27 cellular contexts compared by ENCODE assay signal in the genomic region with DNA sequence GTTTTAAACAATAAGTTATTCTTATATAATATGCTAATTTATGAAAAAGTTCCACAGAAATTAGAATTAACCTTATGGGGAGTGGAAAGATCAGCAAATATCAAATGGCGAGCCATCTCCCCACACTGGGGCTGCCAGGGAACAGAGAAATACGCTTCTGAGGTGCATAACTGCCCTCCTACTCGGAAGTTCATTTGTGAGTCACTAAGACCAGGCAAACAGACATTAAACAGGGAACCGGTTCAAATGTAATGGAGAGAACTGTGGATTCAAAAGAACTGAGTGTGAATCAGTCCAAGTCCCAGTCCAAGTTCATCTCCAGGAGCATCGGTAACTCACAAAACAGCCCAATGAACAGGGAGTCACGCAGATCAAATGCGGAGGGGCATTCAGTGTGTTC. TPM values are rescaled to one million over a fixed set of nuclear protein-coding genes. Genes with fewer than 3 reads are reported as not detected.
"Had no signal": no experiment of that assay in that cellular context is flagged by ENCODE, and none has a peak within 500 bp of the region (broad histone marks: within the 10 kb centered on the region; RNA-seq: fewer than 3 reads in every experiment).

No MANE protein-coding gene starts in this region.

- H3K36me3 ChIP-seq: adrenal gland, Peyer's patch, SJSA1 had no signal

- H3K27me3 ChIP-seq: adrenal gland, Peyer's patch, SJSA1 had no signal

- ATAC-seq: activated T-cell treated with anti-CD3 and anti-CD28 coated beads, Interleukin-2, amount 50 U/mL, for 72 hours; T-helper 17 cell had no signal

- H3K9me3 Mint-ChIP-seq: activated B cell treated with CpG ODN at 0.5 μM for 24 hours; activated CD4-positive, alpha-beta memory T cell treated with anti-CD3 and anti-CD28 coated beads for 36 hours; activated CD4-positive, alpha-beta T cell treated with anti-CD3 and anti-CD28 coated beads, Interleukin-2, amount 10 ng/mL, durations not matched to agents 7 days and 5 days; activated naive CD4-positive, alpha-beta T cell treated with anti-CD3 and anti-CD28 coated beads, Interleukin-2, amount 10 ng/mL, durations not matched to agents 7 days and 5 days; activated naive CD8-positive, alpha-beta T cell treated with anti-CD3 and anti-CD28 coated beads, Interleukin-2, amount 10 ng/mL, durations not matched to agents 7 days and 5 days; activated T-cell treated with anti-CD3 and anti-CD28 coated beads, Interleukin-2, amount 50 U/mL, for 72 hours; activated T-helper 2 cell treated with anti-CD3 and anti-CD28 coated beads, Interferon-gamma antibody, Interleukin-2, Interleukin-4, amounts not matched to agents 10 μg/mL and 5 μg/mL and 100 μg/mL, durations not matched to agents 14 hours and 24 hours and 36 hours had no signal

- H3K36me3 Mint-ChIP-seq: activated CD4-positive, alpha-beta memory T cell treated with anti-CD3 and anti-CD28 coated beads for 36 hours; activated naive CD4-positive, alpha-beta T cell treated with anti-CD3 and anti-CD28 coated beads, Interleukin-2, amount 10 ng/mL, durations not matched to agents 7 days and 5 days had no signal

- H3K27ac Mint-ChIP-seq: activated B cell treated with CpG ODN at 0.5 μM for 24 hours; activated CD4-positive, alpha-beta memory T cell treated with anti-CD3 and anti-CD28 coated beads for 36 hours; activated CD4-positive, alpha-beta T cell treated with anti-CD3 and anti-CD28 coated beads, Interleukin-2, amount 10 ng/mL, durations not matched to agents 7 days and 5 days; activated naive CD4-positive, alpha-beta T cell treated with anti-CD3 and anti-CD28 coated beads, Interleukin-2, amount 10 ng/mL, durations not matched to agents 7 days and 5 days; activated naive CD8-positive, alpha-beta T cell treated with anti-CD3 and anti-CD28 coated beads, Interleukin-2, amount 10 ng/mL, durations not matched to agents 7 days and 5 days; activated T-cell treated with anti-CD3 and anti-CD28 coated beads, Interleukin-2, amount 50 U/mL, for 72 hours; activated T-helper 2 cell treated with anti-CD3 and anti-CD28 coated beads, Interferon-gamma antibody, Interleukin-2, Interleukin-4, amounts not matched to agents 10 μg/mL and 5 μg/mL and 100 μg/mL, durations not matched to agents 14 hours and 24 hours and 36 hours; T-helper 17 cell had no signal

- H3K4me3 ChIP-seq: adrenal gland, Peyer's patch, SJSA1 had no signal

- DNase-seq: activated B cell treated with CpG ODN at 0.5 μM for 24 hours; activated CD4-positive, alpha-beta memory T cell treated with anti-CD3 and anti-CD28 coated beads for 36 hours; activated CD4-positive, alpha-beta T cell treated with anti-CD3 and anti-CD28 coated beads, Interleukin-2, amount 10 ng/mL, durations not matched to agents 7 days and 5 days; activated gamma-delta T cell treated with Interleukin-2 at 50 U/mL for 16 hours; activated naive CD4-positive, alpha-beta T cell treated with anti-CD3 and anti-CD28 coated beads, Interleukin-2, amount 10 ng/mL, durations not matched to agents 7 days and 5 days; activated naive CD8-positive, alpha-beta T cell treated with anti-CD3 and anti-CD28 coated beads, Interleukin-2, amount 10 ng/mL, durations not matched to agents 7 days and 5 days; activated T-cell treated with anti-CD3 and anti-CD28 coated beads, Interleukin-2, amount 50 U/mL, for 72 hours; adrenal gland; cerebellar nuclear complex; MM.1S; NCI-H1105 treated with DMSO at 0.1 percent for 48 hours; NCI-H1436 treated with DMSO at 0.1 percent for 48 hours; NCI-H187; NCI-H2081; NCI-H510A treated with DMSO at 0.1 percent for 48 hours; NCI-H69; NK-92 treated with Interleukin-12 subunit alpha and Interleukin-12 subunit beta, amount 100 ng/mL, for 24 hours; OCI-M1; Peyer's patch; SHP77; T-helper 17 cell; T-helper 9 cell had no signal

- H3K27ac ChIP-seq: adrenal gland, Peyer's patch, RWPE1, SJSA1 had no signal

- H3K9me3 ChIP-seq: adrenal gland, Peyer's patch, SJSA1 had no signal

- H3K4me1 ChIP-seq: Peyer's patch, SJSA1 had no signal

RNA-seq across cellular contexts. Expression of gene S100G, which starts 11.4 kb away (rescaled TPM):
- total RNA-seq: activated B cell treated with CpG ODN at 0.5 μM for 24 hours; activated CD4-positive, alpha-beta memory T cell treated with anti-CD3 and anti-CD28 coated beads for 36 hours; activated CD4-positive, alpha-beta T cell treated with anti-CD3 and anti-CD28 coated beads, Interleukin-2, amount 10 ng/mL, durations not matched to agents 7 days and 5 days; activated CD8-positive, alpha-beta memory T cell treated with anti-CD3 and anti-CD28 coated beads for 36 hours; activated naive CD8-positive, alpha-beta T cell treated with anti-CD3 and anti-CD28 coated beads, Interleukin-2, amount 10 ng/mL, durations not matched to agents 7 days and 5 days; activated T-cell treated with anti-CD3 and anti-CD28 coated beads, Interleukin-2, amount 50 U/mL, for 72 hours; activated T-helper 2 cell treated with anti-CD3 and anti-CD28 coated beads, Interferon-gamma antibody, Interleukin-2, Interleukin-4, amounts not matched to agents 10 μg/mL and 5 μg/mL and 100 μg/mL, durations not matched to agents 14 hours and 24 hours and 36 hours; adrenal gland; cardiac septum; Peyer's patch; SJSA1; T-helper 17 cell had no signal
